Comparison of ENCODE assay signal across 13 cellular contexts in genomic region chr4:47010347-47011188, GRCh38. TPM values are rescaled to one million over a fixed set of nuclear protein-coding genes. Genes with fewer than 3 reads are reported as not detected.
DNase-seq lines count a peak whose midpoint lies in the region; ATAC-seq and TF ChIP-seq lines count a peak whose summit lies in the region.
"Had no signal": no experiment of that assay in that cellular context is flagged by ENCODE, and none has a peak within 500 bp of the region (broad histone marks: within the 10 kb centered on the region; RNA-seq: fewer than 3 reads in every experiment).

No MANE protein-coding gene starts in this region.

- H3K4me1 Mint-ChIP-seq in activated T-cell treated with anti-CD3 and anti-CD28 coated beads, Interleukin-2, amount 50 U/mL, for 24 hours (ENCODE audit: low read depth): peaks cover 23% of the 10 kb centered on the region
- H3K4me1 Mint-ChIP-seq in natural killer cell treated with Interleukin-12 subunit alpha and Interleukin-12 subunit beta and Interleukin-15 and Interleukin-18, amount 100 ng/mL, for 72 hours (ENCODE audit: low read depth in 2 of 2): peaks cover 12 to 21% of the 10 kb centered on the region in 2 donors
- H3K4me1 Mint-ChIP-seq: nephron had no signal

- H3K9me3 ChIP-seq in SJCRH30 (replicated peaks): no peaks in the 10 kb centered on the region
- H3K9me3 ChIP-seq: upper lobe of left lung had no signal

- peak overlapping the region in 9 of 59 donors; percentile 4 to 39 (median 28) for H3K4me3 ChIP-seq in dorsolateral prefrontal cortex
- H3K4me3 ChIP-seq in SJCRH30: no peak overlapping the region
- H3K4me3 ChIP-seq: upper lobe of left lung had no signal

- no peak for DNase-seq in activated T-cell treated with anti-CD3 and anti-CD28 coated beads, Interleukin-2, amount 50 U/mL, for 24 hours
- no peak for DNase-seq in activated T-cell treated with anti-CD3 and anti-CD28 coated beads, Interleukin-2, amount 50 U/mL, for 1 hour
- DNase-seq in NAMALWA (ENCODE audit: low spot score) (peak; percentile 37), dorsolateral prefrontal cortex (no peak), SJCRH30 (no peak), NCI-H1694 (lab: John Stamatoyannopoulos, UW) (no peak)
- DNase-seq in natural killer cell treated with Interleukin-12 subunit alpha and Interleukin-12 subunit beta and Interleukin-15 and Interleukin-18, amount 100 ng/mL, for 72 hours (ENCODE audit: low spot score): no peak
- DNase-seq: brain microvascular endothelial cell, upper lobe of left lung had no signal

- H3K27ac ChIP-seq in dorsolateral prefrontal cortex (no peak overlapping the region), SJCRH30 (no peak overlapping the region)
- H3K27ac ChIP-seq: brain microvascular endothelial cell, C4-2B, upper lobe of left lung had no signal

- H3K27me3 Mint-ChIP-seq in activated T-cell treated with anti-CD3 and anti-CD28 coated beads, Interleukin-2, amount 50 U/mL, for 24 hours: no peaks in the 10 kb centered on the region
- no peaks in the 10 kb centered on the region for H3K27me3 Mint-ChIP-seq in natural killer cell treated with Interleukin-12 subunit alpha and Interleukin-12 subunit beta and Interleukin-15 and Interleukin-18, amount 100 ng/mL, for 72 hours

- no peaks in the 10 kb centered on the region for H3K9me3 Mint-ChIP-seq in activated T-cell treated with anti-CD3 and anti-CD28 coated beads, Interleukin-2, amount 50 U/mL, for 24 hours
- peaks cover 3% of the 10 kb centered on the region for H3K9me3 Mint-ChIP-seq in natural killer cell treated with Interleukin-12 subunit alpha and Interleukin-12 subunit beta and Interleukin-15 and Interleukin-18, amount 100 ng/mL, for 72 hours

- ATAC-seq in HG02642 (IDR thresholded peaks at IDR 0.05; ENCODE audit: poor library complexity, unreplicated experiment): peak; percentile 80
- peak; percentile 89 to 90 for ATAC-seq in natural killer cell treated with Interleukin-12 subunit alpha and Interleukin-12 subunit beta and Interleukin-15 and Interleukin-18, amount 100 ng/mL, for 72 hours

- H3K27me3 ChIP-seq in dorsolateral prefrontal cortex (no peaks in the 10 kb centered on the region), SJCRH30 (no peaks in the 10 kb centered on the region)
- H3K27me3 ChIP-seq: brain microvascular endothelial cell, upper lobe of left lung had no signal

- intact Hi-C loops in dorsolateral prefrontal cortex (cut with DNase I): no loop called here

- H3K4me1 ChIP-seq in SJCRH30: no peaks in the 10 kb centered on the region
- H3K4me1 ChIP-seq: upper lobe of left lung had no signal

- no peaks in the 10 kb centered on the region for H3K36me3 ChIP-seq in SJCRH30
- H3K36me3 ChIP-seq: brain microvascular endothelial cell, upper lobe of left lung had no signal

- TF ChIP-seq CTCF in dorsolateral prefrontal cortex (IDR thresholded peaks at IDR 0.05 in 54 of 56, conservative IDR thresholded peaks at IDR 0.05 in 2 of 56; ENCODE audit: low read depth in 1 of 56, partially characterized antibody in 56 of 56): no peak

- H3K4me3 Mint-ChIP-seq in activated T-cell treated with anti-CD3 and anti-CD28 coated beads, Interleukin-2, amount 50 U/mL, for 24 hours: no peak overlapping the region
- H3K4me3 Mint-ChIP-seq in natural killer cell treated with Interleukin-12 subunit alpha and Interleukin-12 subunit beta and Interleukin-15 and Interleukin-18, amount 100 ng/mL, for 72 hours: peak overlapping the region; percentile 74
- H3K4me3 Mint-ChIP-seq: nephron had no signal

- peak overlapping the region; percentile 74 for H3K27ac Mint-ChIP-seq in activated T-cell treated with anti-CD3 and anti-CD28 coated beads, Interleukin-2, amount 50 U/mL, for 24 hours
- H3K27ac Mint-ChIP-seq in natural killer cell treated with Interleukin-12 subunit alpha and Interleukin-12 subunit beta and Interleukin-15 and Interleukin-18, amount 100 ng/mL, for 72 hours: peak overlapping the region; percentile 76 to 92
- H3K27ac Mint-ChIP-seq: nephron had no signal

- peaks cover 3% of the 10 kb centered on the region for H3K36me3 Mint-ChIP-seq in activated T-cell treated with anti-CD3 and anti-CD28 coated beads, Interleukin-2, amount 50 U/mL, for 24 hours (ENCODE audit: low read depth)
- no peaks in the 10 kb centered on the region for H3K36me3 Mint-ChIP-seq in natural killer cell treated with Interleukin-12 subunit alpha and Interleukin-12 subunit beta and Interleukin-15 and Interleukin-18, amount 100 ng/mL, for 72 hours

RNA-seq across cellular contexts. Expression of gene GABRA4, which starts 17.2 kb away (rescaled TPM):
- total RNA-seq in natural killer cell treated with Interleukin-12 subunit alpha and Interleukin-12 subunit beta and Interleukin-15 and Interleukin-18, amount 100 ng/mL, for 72 hours: not detected
- total RNA-seq in dorsolateral prefrontal cortex: 10 to 100 TPM; 13.6 to 98.5 (median 60.7) TPM
- total RNA-seq in SJCRH30 (2014; rRNA removed; shearing (Covaris generic)): not detected in 2 replicates
- total RNA-seq: NCI-H460, upper lobe of left lung had no signal

RNA-seq across cellular contexts. Expression of gene GABRB1, which starts 20.8 kb away (rescaled TPM):
- total RNA-seq in natural killer cell treated with Interleukin-12 subunit alpha and Interleukin-12 subunit beta and Interleukin-15 and Interleukin-18, amount 100 ng/mL, for 72 hours: not detected
- total RNA-seq in dorsolateral prefrontal cortex: 100 to 1,000 TPM in 50 of 120 experiments, 10 to 100 TPM in 70; 34.7 to 138 (median 95.9) TPM
- total RNA-seq in SJCRH30 (2014; rRNA removed; shearing (Covaris generic)): not detected in 2 replicates
- total RNA-seq: NCI-H460, upper lobe of left lung had no signal

Comparison
In these comparisons a context has a peak if more than half of its experiments do, and no peak if none do; other contexts are left out.
1. RNA of gene GABRA4, which starts 17.2 kb away (total RNA-seq): 13.6 to 98.5 TPM in dorsolateral prefrontal cortex; not detected in natural killer cell treated with Interleukin-12 subunit alpha and Interleukin-12 subunit beta and Interleukin-15 and Interleukin-18, amount 100 ng/mL, for 72 hours and not detected in SJCRH30; every median in the first group is over 10 times any median in the second.
2. RNA of gene GABRB1, which starts 20.8 kb away (total RNA-seq): 34.7 to 138 TPM in dorsolateral prefrontal cortex; not detected in natural killer cell treated with Interleukin-12 subunit alpha and Interleukin-12 subunit beta and Interleukin-15 and Interleukin-18, amount 100 ng/mL, for 72 hours and not detected in SJCRH30; every median in the first group is over 10 times any median in the second.